Comparison of ENCODE assay signal across 30 cellular contexts in genomic region chr12:65517656-65518210, GRCh38.
"Had no signal": no experiment of that assay in that cellular context is flagged by ENCODE, and none has a peak within 500 bp of the region (broad histone marks: within the 10 kb centered on the region; RNA-seq: fewer than 3 reads in every experiment).

No MANE protein-coding gene starts in this region.

- H3K4me1 Mint-ChIP-seq: activated CD4-positive, alpha-beta T cell treated with anti-CD3 and anti-CD28 coated beads for 36 hours; activated CD4-positive, alpha-beta T cell treated with anti-CD3 and anti-CD28 coated beads, Interleukin-2, amount 10 ng/mL, durations not matched to agents 24 days and 14 days; activated CD8-positive, alpha-beta memory T cell treated with anti-CD3 and anti-CD28 coated beads, Interleukin-2, amount 10 ng/mL, durations not matched to agents 7 days and 5 days; activated naive CD4-positive, alpha-beta T cell treated with anti-CD3 and anti-CD28 coated beads, Interleukin-2, amount 10 ng/mL, durations not matched to agents 7 days and 5 days; central memory CD8-positive, alpha-beta T cell had no signal

- ATAC-seq: activated CD4-positive, alpha-beta T cell treated with anti-CD3 and anti-CD28 coated beads for 36 hours; activated CD8-positive, alpha-beta memory T cell treated with anti-CD3 and anti-CD28 coated beads, Interleukin-2, amount 10 ng/mL, durations not matched to agents 7 days and 5 days; activated CD8-positive, alpha-beta T cell treated with anti-CD3 and anti-CD28 coated beads, Interleukin-2, amount 10 ng/mL, durations not matched to agents 7 days and 5 days; activated naive CD4-positive, alpha-beta T cell treated with anti-CD3 and anti-CD28 coated beads, Interleukin-2, amount 50 U/mL, for 72 hours; gastroesophageal sphincter had no signal

- H3K4me3 Mint-ChIP-seq: activated CD4-positive, alpha-beta memory T cell treated with anti-CD3 and anti-CD28 coated beads for 36 hours; activated CD4-positive, alpha-beta T cell treated with anti-CD3 and anti-CD28 coated beads for 36 hours; activated CD4-positive, alpha-beta T cell treated with anti-CD3 and anti-CD28 coated beads, Interleukin-2, amount 10 ng/mL, durations not matched to agents 24 days and 14 days; activated CD8-positive, alpha-beta memory T cell treated with anti-CD3 and anti-CD28 coated beads, Interleukin-2, amount 10 ng/mL, durations not matched to agents 7 days and 5 days; activated CD8-positive, alpha-beta T cell treated with anti-CD3 and anti-CD28 coated beads, Interleukin-2, amount 10 ng/mL, durations not matched to agents 7 days and 5 days; activated naive CD4-positive, alpha-beta T cell treated with anti-CD3 and anti-CD28 coated beads, Interleukin-2, amount 10 ng/mL, durations not matched to agents 7 days and 5 days; central memory CD8-positive, alpha-beta T cell had no signal

- H3K36me3 Mint-ChIP-seq: activated CD4-positive, alpha-beta memory T cell treated with anti-CD3 and anti-CD28 coated beads for 36 hours; activated CD8-positive, alpha-beta memory T cell treated with anti-CD3 and anti-CD28 coated beads, Interleukin-2, amount 10 ng/mL, durations not matched to agents 7 days and 5 days; activated naive CD4-positive, alpha-beta T cell treated with anti-CD3 and anti-CD28 coated beads, Interleukin-2, amount 10 ng/mL, durations not matched to agents 7 days and 5 days; activated naive CD4-positive, alpha-beta T cell treated with anti-CD3 and anti-CD28 coated beads, Interleukin-2, amount 50 U/mL, for 72 hours had no signal

- H3K9me3 Mint-ChIP-seq: activated CD4-positive, alpha-beta memory T cell treated with anti-CD3 and anti-CD28 coated beads for 36 hours; activated CD4-positive, alpha-beta T cell treated with anti-CD3 and anti-CD28 coated beads, Interleukin-2, amount 10 ng/mL, durations not matched to agents 24 days and 14 days; activated naive CD4-positive, alpha-beta T cell treated with anti-CD3 and anti-CD28 coated beads, Interleukin-2, amount 10 ng/mL, durations not matched to agents 7 days and 5 days; activated naive CD4-positive, alpha-beta T cell treated with anti-CD3 and anti-CD28 coated beads, Interleukin-2, amount 50 U/mL, for 72 hours; central memory CD8-positive, alpha-beta T cell had no signal

- FAIRE-seq: astrocyte, bronchial epithelial cell, colon, endometrium, endothelial cell of umbilical vein had no signal

- H3K27me3 Mint-ChIP-seq: activated CD4-positive, alpha-beta memory T cell treated with anti-CD3 and anti-CD28 coated beads for 36 hours; activated CD4-positive, alpha-beta T cell treated with anti-CD3 and anti-CD28 coated beads for 36 hours; activated CD4-positive, alpha-beta T cell treated with anti-CD3 and anti-CD28 coated beads, Interleukin-2, amount 10 ng/mL, durations not matched to agents 24 days and 14 days; activated CD8-positive, alpha-beta memory T cell treated with anti-CD3 and anti-CD28 coated beads, Interleukin-2, amount 10 ng/mL, durations not matched to agents 7 days and 5 days; activated naive CD4-positive, alpha-beta T cell treated with anti-CD3 and anti-CD28 coated beads, Interleukin-2, amount 10 ng/mL, durations not matched to agents 7 days and 5 days; central memory CD8-positive, alpha-beta T cell had no signal

- H3K27ac Mint-ChIP-seq: activated CD4-positive, alpha-beta memory T cell treated with anti-CD3 and anti-CD28 coated beads for 36 hours; activated CD4-positive, alpha-beta T cell treated with anti-CD3 and anti-CD28 coated beads for 36 hours; activated CD4-positive, alpha-beta T cell treated with anti-CD3 and anti-CD28 coated beads, Interleukin-2, amount 10 ng/mL, durations not matched to agents 24 days and 14 days; activated CD8-positive, alpha-beta memory T cell treated with anti-CD3 and anti-CD28 coated beads, Interleukin-2, amount 10 ng/mL, durations not matched to agents 7 days and 5 days; activated CD8-positive, alpha-beta T cell treated with anti-CD3 and anti-CD28 coated beads, Interleukin-2, amount 10 ng/mL, durations not matched to agents 7 days and 5 days; activated naive CD4-positive, alpha-beta T cell treated with anti-CD3 and anti-CD28 coated beads, Interleukin-2, amount 10 ng/mL, durations not matched to agents 7 days and 5 days; activated naive CD4-positive, alpha-beta T cell treated with anti-CD3 and anti-CD28 coated beads, Interleukin-2, amount 50 U/mL, for 72 hours had no signal

- DNase-seq: activated CD4-positive, alpha-beta memory T cell treated with anti-CD3 and anti-CD28 coated beads for 36 hours; activated CD4-positive, alpha-beta T cell treated with anti-CD3 and anti-CD28 coated beads for 36 hours; activated CD4-positive, alpha-beta T cell treated with anti-CD3 and anti-CD28 coated beads, Interleukin-2, amount 10 ng/mL, durations not matched to agents 24 days and 14 days; activated CD4-positive, CD25-positive, alpha-beta regulatory T cell; activated CD4-positive, CD25-positive, alpha-beta regulatory T cell treated with anti-CD3 and anti-CD28 coated beads, Interleukin-2, amount 50 U/mL, for 72 hours; activated CD8-positive, alpha-beta memory T cell treated with anti-CD3 and anti-CD28 coated beads, Interleukin-2, amount 10 ng/mL, durations not matched to agents 7 days and 5 days; activated CD8-positive, alpha-beta memory T cell treated with anti-CD3 and anti-CD28 coated beads, Interleukin-2, amount 50 U/mL, for 4 hours; activated CD8-positive, alpha-beta T cell treated with anti-CD3 and anti-CD28 coated beads, Interleukin-2, amount 10 ng/mL, durations not matched to agents 7 days and 5 days; activated gamma-delta T cell; activated naive CD4-positive, alpha-beta T cell; activated naive CD4-positive, alpha-beta T cell treated with anti-CD3 and anti-CD28 coated beads, Interleukin-2, amount 10 ng/mL, durations not matched to agents 7 days and 5 days; activated T-cell treated with anti-CD3 and anti-CD28 coated beads, Interleukin-2, amount 50 U/mL, for 1 hour; activated T-cell treated with anti-CD3 and anti-CD28 coated beads, Interleukin-2, amount 50 U/mL, for 48 hours; amniotic stem cell; anterior cingulate cortex; brain microvascular endothelial cell; cortex of kidney; dermis blood vessel endothelial cell; effector CD4-positive, alpha-beta T cell; esophagus squamous epithelium; foreskin melanocyte; T-helper 2 cell had no signal
